Comparison of ENCODE assay signal across 22 cellular contexts in the genomic region with DNA sequence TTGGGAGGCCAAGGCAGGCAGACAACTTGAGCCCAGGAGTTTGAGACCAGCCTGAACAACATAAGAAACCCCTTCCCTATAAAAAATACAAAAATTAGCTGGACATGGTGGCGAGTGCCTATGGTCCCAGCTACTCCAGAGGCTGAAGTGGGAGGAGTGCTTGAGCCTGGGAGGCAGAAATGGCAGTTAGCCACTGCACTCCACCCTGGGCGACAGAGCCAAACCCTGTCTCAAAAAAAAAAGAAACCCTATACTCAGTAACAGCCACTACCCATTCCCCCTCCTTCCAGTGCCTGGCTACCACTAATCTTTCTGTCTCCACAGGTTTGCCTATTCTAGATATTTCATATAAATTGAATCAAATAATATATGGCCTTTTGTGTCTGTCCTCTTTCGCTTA.
"Had no signal": no experiment of that assay in that cellular context is flagged by ENCODE, and none has a peak within 500 bp of the region (broad histone marks: within the 10 kb centered on the region; RNA-seq: fewer than 3 reads in every experiment).

No MANE protein-coding gene starts in this region.

- H3K9me3 ChIP-seq: Peyer's patch had no signal

- H3K27me3 ChIP-seq: brain microvascular endothelial cell, Peyer's patch had no signal

- ATAC-seq: activated T-cell treated with anti-CD3 and anti-CD28 coated beads, Interleukin-2, amount 50 U/mL, for 72 hours; T-helper 17 cell had no signal

- H3K4me3 ChIP-seq: Peyer's patch had no signal

- H3K4me1 ChIP-seq: Peyer's patch had no signal

- H3K27ac ChIP-seq: brain microvascular endothelial cell, Peyer's patch, VCaP had no signal

- DNase-seq: activated CD4-positive, alpha-beta memory T cell treated with anti-CD3 and anti-CD28 coated beads, Interleukin-2, amount 10 ng/mL, durations not matched to agents 7 days and 5 days; activated CD4-positive, alpha-beta T cell treated with anti-CD3 and anti-CD28 coated beads, Interleukin-2, amount 50 U/mL, for 1 hour; activated CD4-positive, CD25-positive, alpha-beta regulatory T cell; activated gamma-delta T cell treated with Interleukin-2 at 50 U/mL for 16 hours; activated naive CD4-positive, alpha-beta T cell treated with anti-CD3 and anti-CD28 coated beads, Interleukin-2, amount 10 ng/mL, durations not matched to agents 7 days and 5 days; activated naive CD8-positive, alpha-beta T cell treated with anti-CD3 and anti-CD28 coated beads for 36 hours; activated T-cell treated with anti-CD3 and anti-CD28 coated beads, Interleukin-2, amount 50 U/mL, for 72 hours; brain microvascular endothelial cell; caudate nucleus; KG1; NCI-H1048; NCI-H146; NCI-H187 treated with DMSO at 0.1 percent for 48 hours; NCI-H2107; NCI-H510A treated with DMSO at 0.1 percent for 48 hours; NCI-H774; NK-92 treated with Interleukin-12 subunit alpha and Interleukin-12 subunit beta, amount 100 ng/mL, for 24 hours; Peyer's patch; SIG-M5; T-helper 17 cell; T-helper 9 cell had no signal

- H3K36me3 ChIP-seq: brain microvascular endothelial cell, Peyer's patch had no signal
